9 cellular contexts compared by ENCODE assay signal in the genomic region with DNA sequence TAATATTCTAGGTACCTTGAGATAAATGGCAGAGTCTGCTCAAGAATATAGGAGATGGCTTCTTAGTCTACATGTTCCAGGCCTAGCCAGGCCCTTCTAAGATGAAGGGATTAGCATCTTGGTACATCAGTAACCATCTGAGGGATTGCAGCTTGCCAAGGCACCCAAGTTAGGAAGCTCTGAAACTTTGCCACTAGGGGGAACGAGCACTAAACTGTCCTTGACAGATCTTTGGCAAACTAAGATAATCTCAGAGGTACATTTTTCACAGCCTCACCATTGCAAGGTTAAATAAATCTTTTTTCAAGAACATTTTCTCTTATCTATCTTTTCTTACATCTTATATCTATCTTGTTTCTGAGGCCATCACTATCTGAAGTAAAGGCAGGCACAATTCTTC.
A peak's percentile ranks its signal among the peaks of the same experiment; 100 is the strongest.
DNase-seq lines count a peak whose midpoint lies in the region; ATAC-seq and TF ChIP-seq lines count a peak whose summit lies in the region.
"Had no signal": no experiment of that assay in that cellular context is flagged by ENCODE, and none has a peak within 500 bp of the region (broad histone marks: within the 10 kb centered on the region; RNA-seq: fewer than 3 reads in every experiment).

No MANE protein-coding gene starts in this region.

- no peaks in the 10 kb centered on the region for H3F3A ChIP-seq in PC-3 (ENCODE audit: low read length, unreplicated experiment)

- no peak overlapping the region for H3K9ac ChIP-seq in PC-3 (ENCODE audit: low read length)

- H3K27ac ChIP-seq in PC-3 (ENCODE audit: low read length) = no peak overlapping the region

- CTCF ChIA-PET in AG04449 (lab: Yijun Ruan, JAX) = interaction anchor here (0.9 to 1.2 kb wide), 2 partner anchors 13 to 22 kb away, joined by 3 read pairs; no protein-coding TSS in a partner anchor
- CTCF ChIA-PET in PC-3 (lab: Charles Lee) = interaction anchor here (0.6 kb wide), 2 partner anchors 346 to 352 kb away, joined by 4 to 5 read pairs; no protein-coding TSS in a partner anchor

- H3K36me3 ChIP-seq in PC-3 (ENCODE audit: low read depth, low read length) = no peaks in the 10 kb centered on the region

- H4K20me1 ChIP-seq in PC-3 (ENCODE audit: low read length) = no peaks in the 10 kb centered on the region

- H3K27me3 ChIP-seq in PC-3 (ENCODE audit: low read length) = no peaks in the 10 kb centered on the region

- TF ChIP-seq CTCF in AG04449 (IDR thresholded peaks at IDR 0.05; ENCODE audit: insufficient read depth, low read length, missing control alignments) = peak; percentile 16
- TF ChIP-seq CTCF in GM12865 (IDR thresholded peaks at IDR 0.05; ENCODE audit: insufficient read depth, low read depth, low read length, missing control alignments) = peak; percentile 19
- peak; percentile 66 for TF ChIP-seq CTCF in PC-3 (conservative IDR thresholded peaks at IDR 0.05; ENCODE audit: low read depth, low read length)
- peak; percentile 30 for TF ChIP-seq CTCF in fibroblast of villous mesenchyme (IDR thresholded peaks at IDR 0.05; ENCODE audit: insufficient read depth, low read depth, low read length)

- DNase-seq in AG04449 (ENCODE audit: low read depth, low spot score) = no peak
- DNase-seq in GM12865 (ENCODE audit: low read depth) = peak; percentile 29
- DNase-seq in PC-3 = peak; percentile 58
- peak; percentile 1 for DNase-seq in fibroblast of villous mesenchyme (ENCODE audit: low read depth)
- no peak for DNase-seq in A172 (ENCODE audit: low spot score)
- no peak for DNase-seq in sciatic nerve (ENCODE audit: low spot score)
- DNase-seq: NCI-H1105 treated with DMSO at 0.1 percent for 48 hours had no signal

- POLR2A ChIA-PET in AG04449 (lab: Yijun Ruan, JAX) (no interaction called here), PC-3 (lab: Charles Lee; ENCODE audit: unreplicated experiment) (no interaction called here)

- intact Hi-C loops in PC-3 (cut with micrococcal nuclease) = loop anchor here (1.0 kb wide), 1 partner anchor 82 kb away; no protein-coding TSS in a partner anchor
- intact Hi-C loops in sciatic nerve (cut with DNase I) = no loop called here

- no peaks in the 10 kb centered on the region for H3K79me2 ChIP-seq in PC-3 (ENCODE audit: low read length)

- ATAC-seq in PC-3 (peak; percentile 81), sciatic nerve (no peak), HG03108 (IDR thresholded peaks at IDR 0.05; ENCODE audit: unreplicated experiment) (no peak), GM19324 (IDR thresholded peaks at IDR 0.05; ENCODE audit: low FRiP score, unreplicated experiment) (no peak)

- H3K9me3 ChIP-seq in PC-3 (ENCODE audit: low read length) = no peaks in the 10 kb centered on the region

- H3K4me3 ChIP-seq in AG04449 (ENCODE audit: low read depth, low read length) (no peak overlapping the region), GM12865 (ENCODE audit: low read depth, low read length) (no peak overlapping the region), PC-3 (ENCODE audit: low read length) (no peak overlapping the region), fibroblast of villous mesenchyme (ENCODE audit: low read depth, low read length) (no peak overlapping the region)

- no peak overlapping the region for H3K4me2 ChIP-seq in PC-3 (ENCODE audit: low read length)

- H3K4me1 ChIP-seq in PC-3 (ENCODE audit: insufficient read depth, low read length) = no peaks in the 10 kb centered on the region

- BruUV-seq in PC-3 (replicated peaks; lab: Mats Ljungman, UMichigan) = no TSS peak

- no peak overlapping the region for H2AFZ ChIP-seq in PC-3 (ENCODE audit: low read length)

- H3K9me2 ChIP-seq in PC-3 (replicated peaks; ENCODE audit: low read length) = no peaks in the 10 kb centered on the region

Comparison
In these comparisons a context has a peak if more than half of its experiments do, and no peak if none do; other contexts are left out.
1. DNase-seq: peak in GM12865 (single experiment), PC-3 (single experiment) and fibroblast of villous mesenchyme (single experiment); none in AG04449 (single experiment), A172 (single experiment) and sciatic nerve (single experiment).
2. CTCF ChIP-seq: peak in every context shown above with its lines; median percentile 66 in PC-3; 30 in fibroblast of villous mesenchyme; 19 in GM12865; 16 in AG04449.